ENCODE assay signal across 9 cellular contexts in the genomic region with DNA sequence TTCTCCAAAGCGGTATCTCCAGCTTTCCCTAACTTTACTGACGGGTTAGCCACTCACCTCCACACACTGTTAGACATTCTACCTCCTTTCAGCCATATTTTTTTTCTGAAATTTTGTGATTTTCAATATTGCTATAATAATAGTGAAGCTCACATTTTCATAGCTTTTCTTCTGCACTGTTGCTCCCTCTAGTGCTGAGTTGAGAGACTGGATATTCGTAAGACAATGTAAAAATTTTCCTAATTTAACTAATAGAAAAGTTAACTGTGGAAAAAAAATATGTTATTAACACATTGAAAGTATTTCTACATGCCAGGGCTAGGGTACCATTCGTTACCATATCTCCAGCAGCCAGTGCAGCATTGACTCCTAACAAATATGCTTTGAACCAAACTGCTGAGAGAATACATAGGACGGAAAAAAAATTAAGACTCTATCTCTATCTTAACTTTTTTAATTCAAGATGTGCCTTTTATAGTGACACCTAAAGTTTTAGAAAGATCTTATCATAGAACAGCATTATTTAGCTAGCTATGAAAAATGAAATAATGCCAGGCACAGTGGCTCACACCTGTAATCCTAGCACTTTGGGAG. TPM values are rescaled to one million over a fixed set of nuclear protein-coding genes. Genes with fewer than 3 reads are reported as not detected.
DNase-seq lines count a peak whose midpoint lies in the region; ATAC-seq, FAIRE-seq and TF ChIP-seq lines count a peak whose summit lies in the region.
"Had no signal": no experiment of that assay in that cellular context is flagged by ENCODE, and none has a peak within 500 bp of the region (broad histone marks: within the 10 kb centered on the region; RNA-seq: fewer than 3 reads in every experiment).

No MANE protein-coding gene starts in this region.

- H4K20me1 ChIP-seq in endothelial cell of umbilical vein (replicated peaks; ENCODE audit: control insufficient read depth, extremely low read depth, insufficient read depth, low read length) = no peaks in the 10 kb centered on the region

- H3K4me3 ChIP-seq in endothelial cell of umbilical vein (replicated peaks in 1 of 3; ENCODE audit: insufficient read depth in 1 of 3, low read depth in 1 of 3, low read length in 3 of 3) (no peak overlapping the region), prostate gland (no peak overlapping the region)

- no peaks in the 10 kb centered on the region for H3K79me2 ChIP-seq in endothelial cell of umbilical vein (ENCODE audit: control insufficient read depth, insufficient read depth, low read length)

- POLR2A ChIA-PET in endothelial cell of umbilical vein (lab: Charles Lee) = no interaction called here

- WGBS in prostate gland = 51% methylated on average over 5 of the region's 5 CpGs

- peak; percentile 49 for FAIRE-seq in endothelial cell of umbilical vein (lab: Jason Lieb, UNC)

- dilution Hi-C loops in endothelial cell of umbilical vein (cut with MboI; ENCODE audit: extremely low pct_ligation_motif_present, low sequenced_read_pairs) = no loop called here

- no peak overlapping the region for H3K9ac ChIP-seq in endothelial cell of umbilical vein (replicated peaks; ENCODE audit: extremely low read depth, insufficient read depth, low read length)

- H2AFZ ChIP-seq in endothelial cell of umbilical vein (ENCODE audit: low read depth, low read length) = no peak overlapping the region

- H3K9me3 ChIP-seq in endothelial cell of umbilical vein (replicated peaks; ENCODE audit: control insufficient read depth, insufficient read depth, low read length) (no peaks in the 10 kb centered on the region), prostate gland (no peaks in the 10 kb centered on the region)

- no TSS peak for BruUV-seq in endothelial cell of umbilical vein (replicated peaks; lab: Mats Ljungman, UMichigan)

- peak; percentile 28 to 38 for TF ChIP-seq CTCF in endothelial cell of umbilical vein (IDR thresholded peaks at IDR 0.05; ENCODE audit: extremely low read depth in 1 of 2, insufficient read depth in 1 of 2, low read depth in 1 of 2, low read length in 2 of 2)
- peak in 3 of 4 experiments; percentile 48 to 63 (median 57) for TF ChIP-seq CTCF in prostate gland (IDR thresholded peaks at IDR 0.05)

- H3K9me1 ChIP-seq in endothelial cell of umbilical vein (replicated peaks; ENCODE audit: control insufficient read depth, extremely low read depth, insufficient read depth, low read length) = no peaks in the 10 kb centered on the region

- DNase-seq in G401 (ENCODE audit: low spot score) (peak; percentile 4), NCI-H1105 (lab: John Stamatoyannopoulos, UW) (peak; percentile 9), endothelial cell of umbilical vein (ENCODE audit: low read depth, low spot score) (peak; percentile 41), prostate gland (ENCODE audit: low spot score) (no peak)
- DNase-seq in stimulated activated naive CD4-positive, alpha-beta T cell treated with Interleukin-2 at 50 U/mL for 16 hours (lab: John Stamatoyannopoulos, UW) = no peak
- DNase-seq in stimulated activated CD8-positive, alpha-beta memory T cell treated with anti-CD3 and anti-CD28 coated beads, Interleukin-4, amount 100 ng/mL, for 48 hours = no peak

- peaks cover 9% of the 10 kb centered on the region for H3K4me1 ChIP-seq in endothelial cell of umbilical vein (ENCODE audit: control insufficient read depth, extremely low read depth, insufficient read depth, low read length)
- H3K4me1 ChIP-seq in prostate gland (replicated peaks) = no peaks in the 10 kb centered on the region

- ATAC-seq in HG03108 (IDR thresholded peaks at IDR 0.05; ENCODE audit: unreplicated experiment) (no peak), HG03571 (IDR thresholded peaks at IDR 0.05; ENCODE audit: unreplicated experiment) (no peak)

- peaks cover 0 to 3% of the 10 kb centered on the region in 2 experiments for H3K27me3 ChIP-seq in endothelial cell of umbilical vein (ENCODE audit: control insufficient read depth in 2 of 2, insufficient read depth in 2 of 2, low read length in 2 of 2)
- H3K27me3 ChIP-seq in prostate gland (replicated peaks; ENCODE audit: insufficient read depth) = no peaks in the 10 kb centered on the region

- CTCF ChIA-PET in endothelial cell of umbilical vein (lab: Charles Lee) = interaction anchor here (0.5 to 8.1 kb wide), 43 partner anchors 8 to 1726 kb away, joined by 3 to 517 read pairs (median 4); a partner anchor contains a TSS

- H3K4me2 ChIP-seq in endothelial cell of umbilical vein (ENCODE audit: insufficient read depth, low read length) = no peak overlapping the region

- TF ChIP-seq POLR2A in endothelial cell of umbilical vein (IDR thresholded peaks at IDR 0.05; ENCODE audit: low read depth, low read length) = no peak
- no peak for TF ChIP-seq POLR2A in prostate gland (IDR thresholded peaks at IDR 0.05)

- H3K36me3 ChIP-seq in endothelial cell of umbilical vein (ENCODE audit: control insufficient read depth in 2 of 2, extremely low read depth in 1 of 2, insufficient read depth in 2 of 2, low read length in 2 of 2) = no peaks in the 10 kb centered on the region
- H3K36me3 ChIP-seq in prostate gland = no peaks in the 10 kb centered on the region

- intact Hi-C loops in endothelial cell of umbilical vein (cut with micrococcal nuclease) (loop anchor here (1.0 kb wide), 2 partner anchors 292 to 453 kb away; no protein-coding TSS in a partner anchor), prostate gland (cut with DNase I) (loop anchor here (2.0 kb wide), 1 partner anchor 293 kb away; no protein-coding TSS in a partner anchor)

- H3K27ac ChIP-seq in endothelial cell of umbilical vein (ENCODE audit: insufficient read depth, low read depth, low read length) (no peak overlapping the region), prostate gland (no peak overlapping the region)

- in situ Hi-C loops in G401 (cut with HindIII; ENCODE audit: low sequenced_read_pairs) = no loop called here

TF ChIP-seq in endothelial cell of umbilical vein, 7 proteins besides CTCF, POLR2A, EP300 and RAD21:
- TF ChIP-seq, protein P1, sequence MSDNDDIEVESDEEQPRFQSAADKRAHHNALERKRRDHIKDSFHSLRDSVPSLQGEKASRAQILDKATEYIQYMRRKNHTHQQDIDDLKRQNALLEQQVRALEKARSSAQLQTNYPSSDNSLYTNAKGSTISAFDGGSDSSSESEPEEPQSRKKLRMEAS (IDR thresholded peaks at IDR 0.05; ENCODE audit: insufficient read depth, insufficient read length) = no peak
- no peak for TF ChIP-seq JUN (IDR thresholded peaks at IDR 0.05; ENCODE audit: borderline replicate concordance, insufficient read depth, insufficient read length, low read depth)
- no peak for TF ChIP-seq GATA2 (IDR thresholded peaks at IDR 0.05; ENCODE audit: insufficient read depth, insufficient read length, low read depth, low read length)
- TF ChIP-seq POLR2AphosphoS5 (IDR thresholded peaks at IDR 0.05; ENCODE audit: insufficient read depth, low read depth, low read length) = no peak
- no peak for TF ChIP-seq FOS (IDR thresholded peaks at IDR 0.05; ENCODE audit: borderline replicate concordance, insufficient read depth, low read length)
- no peak for TF ChIP-seq EZH2 (IDR thresholded peaks at IDR 0.05; ENCODE audit: borderline replicate concordance, low read depth, low read length, severe bottlenecking)
- no peak for TF ChIP-seq MYC (IDR thresholded peaks at IDR 0.05; ENCODE audit: low read depth, low read length)

RNA-seq across cellular contexts. Expression of a gene that starts 48.7 kb away (rescaled TPM):
- not detected in 2 replicates for total RNA-seq in G401 (2014; rRNA removed; shearing (Covaris generic))
- not detected in 2 replicates for total RNA-seq in endothelial cell of umbilical vein
- polyA plus RNA-seq in endothelial cell of umbilical vein = under 0.01 TPM in 1 of 2 replicates, not detected in the other
- not detected in 2 replicates for polyA plus RNA-seq in endothelial cell of umbilical vein (2011; cell fraction: cytosol; rRNA removed)
- polyA plus RNA-seq in endothelial cell of umbilical vein (2011; cell fraction: nucleus; rRNA removed) = 0.03 TPM in 2 replicates
- not detected in 2 replicates for polyA plus RNA-seq in endothelial cell of umbilical vein (2012)
- polyA minus RNA-seq in endothelial cell of umbilical vein = 0.12 and 0.15 TPM in 2 replicates
- polyA minus RNA-seq in endothelial cell of umbilical vein (2011; cell fraction: cytosol; rRNA and poly(A)+ RNA removed) = not detected
- polyA minus RNA-seq in endothelial cell of umbilical vein (2011; cell fraction: nucleus; rRNA and poly(A)+ RNA removed) = 0.10 and 0.29 TPM in 2 replicates
- 10 to 100 TPM in 1 of 2 donors, 1 to 10 TPM in 1; 6.1 to 10.5 TPM for total RNA-seq in prostate gland
- polyA plus RNA-seq: IgD-negative memory B cell had no signal

RNA-seq across cellular contexts. Expression of a gene that starts 56.1 kb away (rescaled TPM):
- total RNA-seq in G401 (2014; rRNA removed; shearing (Covaris generic)) = 19.6 and 23.6 TPM in 2 replicates
- 34.4 and 35.4 TPM in 2 replicates for total RNA-seq in endothelial cell of umbilical vein
- 5.6 and 8.5 TPM in 2 replicates for polyA plus RNA-seq in endothelial cell of umbilical vein
- polyA plus RNA-seq in endothelial cell of umbilical vein (2011; cell fraction: cytosol; rRNA removed) = 17.2 and 19.8 TPM in 2 replicates
- polyA plus RNA-seq in endothelial cell of umbilical vein (2011; cell fraction: nucleus; rRNA removed) = 10.0 and 13.1 TPM in 2 replicates
- polyA plus RNA-seq in endothelial cell of umbilical vein (2012) = 52.8 and 60.1 TPM in 2 replicates
- 5.0 and 6.3 TPM in 2 replicates for polyA minus RNA-seq in endothelial cell of umbilical vein
- 6.8 TPM for polyA minus RNA-seq in endothelial cell of umbilical vein (2011; cell fraction: cytosol; rRNA and poly(A)+ RNA removed)
- polyA minus RNA-seq in endothelial cell of umbilical vein (2011; cell fraction: nucleus; rRNA and poly(A)+ RNA removed) = 3.9 and 6.8 TPM in 2 replicates
- 10 to 100 TPM; 45.4 to 87.0 TPM for total RNA-seq in prostate gland

Comparison
In these comparisons a context has a peak if more than half of its experiments do, and no peak if none do; other contexts are left out.
1. DNase-seq: peak in G401 (single experiment), NCI-H1105 (single experiment) and endothelial cell of umbilical vein (single experiment); none in prostate gland (single experiment), stimulated activated naive CD4-positive, alpha-beta T cell treated with Interleukin-2 at 50 U/mL for 16 hours (single experiment) and stimulated activated CD8-positive, alpha-beta memory T cell treated with anti-CD3 and anti-CD28 coated beads, Interleukin-4, amount 100 ng/mL, for 48 hours (single experiment).